In the genomic region with DNA sequence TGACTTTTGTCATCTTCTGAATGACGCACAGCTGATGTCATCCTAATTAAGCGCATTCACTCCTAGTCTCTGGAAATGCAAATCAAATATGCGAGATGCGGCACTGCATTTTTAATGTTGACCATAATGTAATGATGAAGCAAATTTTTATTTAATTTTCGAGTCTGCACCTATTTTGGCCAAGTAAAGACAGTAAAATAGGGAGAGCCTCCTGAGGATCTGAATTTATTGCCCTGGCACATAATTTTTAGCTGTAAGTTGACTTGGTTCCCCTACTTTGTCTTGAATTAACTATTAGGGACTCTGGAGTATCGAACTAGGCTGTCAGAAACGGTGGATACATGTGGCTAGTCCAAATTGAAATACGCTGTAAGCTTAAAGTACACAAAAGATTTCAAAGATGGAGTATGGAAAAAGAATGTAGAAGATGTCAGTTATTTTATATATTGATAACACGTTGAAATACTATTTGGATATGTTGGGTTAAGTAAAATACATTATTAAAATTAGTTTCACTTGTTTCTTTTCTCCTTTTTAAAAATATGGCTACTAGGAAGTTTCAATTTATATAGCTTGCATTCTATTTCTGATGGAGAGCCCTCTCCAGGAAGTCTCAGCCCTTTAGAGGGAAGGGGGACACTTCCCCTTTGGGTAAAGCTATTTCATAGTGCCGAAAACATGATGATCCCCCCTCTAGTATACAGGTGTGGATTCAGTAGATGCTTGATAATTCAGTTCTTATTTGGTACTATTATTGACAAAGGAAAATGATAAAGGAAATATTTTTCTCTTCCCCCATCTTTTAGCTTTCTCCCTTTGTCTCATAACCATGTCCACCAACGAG, we compare ENCODE assay signal across 8 cellular contexts. TPM values are rescaled to one million over a fixed set of nuclear protein-coding genes. Genes with fewer than 3 reads are reported as not detected.
DNase-seq lines count a peak whose midpoint lies in the region; ATAC-seq, FAIRE-seq and TF ChIP-seq lines count a peak whose summit lies in the region.

No MANE protein-coding gene starts in this region.

- ATAC-seq in A549 (no peak), GM18873 (IDR thresholded peaks at IDR 0.05; ENCODE audit: low FRiP score, unreplicated experiment) (no peak)
- no peak for ATAC-seq in activated naive CD8-positive, alpha-beta T cell treated with anti-CD3 and anti-CD28 coated beads, Interleukin-2, amount 50 U/mL, for 24 hours

- CTCF ChIA-PET in A549 (lab: Yijun Ruan, JAX) (interaction anchor here (1.2 to 2.0 kb wide), 3 partner anchors 17 to 164 kb away, joined by 3 to 8 read pairs (median 3); no protein-coding TSS in a partner anchor), HEK293 (lab: Yijun Ruan, JAX) (interaction anchor here (0.7 to 1.4 kb wide), 5 partner anchors 10 to 93 kb away, joined by 3 to 5 read pairs (median 4); no protein-coding TSS in a partner anchor)

- H3K4me1 ChIP-seq in A549 (peaks cover 41% of the 10 kb centered on the region), HEK293 (ENCODE audit: control insufficient read depth, insufficient read depth, low read length) (peaks cover 11% of the 10 kb centered on the region; the same call in 1 of the 2 replicates), thyroid gland (peaks cover 7 to 13% of the 10 kb centered on the region in 2 donors)

- H3K36me3 Mint-ChIP-seq in activated naive CD8-positive, alpha-beta T cell treated with anti-CD3 and anti-CD28 coated beads, Interleukin-2, amount 50 U/mL, for 24 hours (ENCODE audit: low read depth) = peaks cover 47% of the 10 kb centered on the region

- FAIRE-seq in A549 (lab: Jason Lieb, UNC) = no peak

- no peaks in the 10 kb centered on the region for H3K27me3 ChIP-seq in layer of hippocampus (ENCODE audit: control insufficient read depth, insufficient read depth, low read length)
- H3K27me3 ChIP-seq in thyroid gland = no peaks in the 10 kb centered on the region

- peaks cover 25% of the 10 kb centered on the region for H3K4me1 Mint-ChIP-seq in activated naive CD8-positive, alpha-beta T cell treated with anti-CD3 and anti-CD28 coated beads, Interleukin-2, amount 50 U/mL, for 24 hours

- H3K36me3 ChIP-seq in HEK293 (ENCODE audit: control insufficient read depth in 2 of 2, insufficient read depth in 1 of 2, low read length in 2 of 2) (peaks cover 46 to 54% of the 10 kb centered on the region in 2 experiments), thyroid gland (peaks cover 6 to 18% of the 10 kb centered on the region in 2 donors)

- 5% methylated on average over 11 of the region's 11 CpGs for WGBS in A549 (ENCODE audit: missing lambda C conversion rate)
- 20% methylated on average over 11 of the region's 11 CpGs for WGBS in thyroid gland, 2 donors

- H3K27ac ChIP-seq in A549 = peak overlapping the region; percentile 94 to 95
- peak overlapping the region; percentile 93 for H3K27ac ChIP-seq in HEK293 (ENCODE audit: extremely low read depth, low read depth, low read length)
- peak overlapping the region; percentile 64 for H3K27ac ChIP-seq in layer of hippocampus (ENCODE audit: low read depth, low read length)
- peak overlapping the region in 2 of 3 donors; percentile 56 to 77 for H3K27ac ChIP-seq in thyroid gland

- no peak for DNase-seq in A549 (ENCODE audit: low read depth in 1 of 2, low spot score in 1 of 2)
- DNase-seq in activated naive CD8-positive, alpha-beta T cell treated with anti-CD3 and anti-CD28 coated beads, Interleukin-2, amount 50 U/mL, for 24 hours = no peak
- DNase-seq in thyroid gland = no peak
- DNase-seq in nucleus accumbens (lab: John Stamatoyannopoulos, UW) = no peak
- DNase-seq in AG08395 (ENCODE audit: low spot score) = no peak

- TF ChIP-seq RAD21 in A549 (conservative IDR thresholded peaks at IDR 0.05 in 1 of 2, IDR thresholded peaks at IDR 0.05 in 1 of 2) = no peak

- peak overlapping the region; percentile 94 for H3K4me3 Mint-ChIP-seq in activated naive CD8-positive, alpha-beta T cell treated with anti-CD3 and anti-CD28 coated beads, Interleukin-2, amount 50 U/mL, for 24 hours

- peaks cover 2% of the 10 kb centered on the region for H3K27me3 Mint-ChIP-seq in activated naive CD8-positive, alpha-beta T cell treated with anti-CD3 and anti-CD28 coated beads, Interleukin-2, amount 50 U/mL, for 24 hours

- peak overlapping the region; percentile 82 for H3K4me2 ChIP-seq in A549

- H3K27ac Mint-ChIP-seq in activated naive CD8-positive, alpha-beta T cell treated with anti-CD3 and anti-CD28 coated beads, Interleukin-2, amount 50 U/mL, for 24 hours = peak overlapping the region; percentile 93

- no peaks in the 10 kb centered on the region for H3K9me3 ChIP-seq in A549
- no peaks in the 10 kb centered on the region for H3K9me3 ChIP-seq in HEK293 (ENCODE audit: control insufficient read depth, insufficient read depth, low read depth, low read length)
- H3K9me3 ChIP-seq in thyroid gland = no peaks in the 10 kb centered on the region

- H3K9me3 Mint-ChIP-seq in activated naive CD8-positive, alpha-beta T cell treated with anti-CD3 and anti-CD28 coated beads, Interleukin-2, amount 50 U/mL, for 24 hours = no peaks in the 10 kb centered on the region

- TF ChIP-seq EP300 in A549 (IDR thresholded peaks at IDR 0.05) = no peak

- TF ChIP-seq POLR2A in A549 (IDR thresholded peaks at IDR 0.05; ENCODE audit: low read length) = no peak
- TF ChIP-seq POLR2A in thyroid gland (IDR thresholded peaks at IDR 0.05) = no peak

- TF ChIP-seq CTCF in A549 (IDR thresholded peaks at IDR 0.05) = no peak
- no peak for TF ChIP-seq CTCF in HEK293 (tag by site-specific recombination; IDR thresholded peaks at IDR 0.05)
- TF ChIP-seq CTCF in thyroid gland (IDR thresholded peaks at IDR 0.05) = no peak

- H3K4me3 ChIP-seq in A549 (peak overlapping the region; percentile 91), HEK293 (ENCODE audit: low read depth, low read length) (peak overlapping the region; percentile 79), thyroid gland (replicated peaks in 1 of 3) (peak overlapping the region in 2 of 3 donors; percentile 72 to 99)

- intact Hi-C loops in thyroid gland (cut with DNase I) = loop anchor here (10.0 kb wide), 1 partner anchor 52 kb away; no protein-coding TSS in a partner anchor

- POLR2A ChIA-PET in A549 (lab: Yijun Ruan, JAX) (interaction anchor here (0.9 to 3.0 kb wide), 4 partner anchors 17 to 65 kb away, joined by 3 to 21 read pairs (median 3); partner anchors contain the start of gene C17orf58), HEK293 (lab: Yijun Ruan, JAX) (interaction anchor here (0.5 to 3.1 kb wide), 12 partner anchors 11 to 1699 kb away, joined by 3 to 40 read pairs (median 6); partner anchors contain the start of genes C17orf58 and WIPI1)

TF ChIP-seq in A549, 52 proteins besides CTCF, POLR2A, EP300 and RAD21:
- TF ChIP-seq FOSB (CRISPR knock-in tag; IDR thresholded peaks at IDR 0.05) (no peak), USF2 (IDR thresholded peaks at IDR 0.05) (no peak), FOSL2 (IDR thresholded peaks at IDR 0.05) (no peak), FOSL2 (CRISPR knock-in tag; IDR thresholded peaks at IDR 0.05) (0 out of 2 replicates have a peak, but pooled peaks have one; percentile 25)
TF ChIP-seq in A549: peak in this region for 1.

TF ChIP-seq in HEK293, 187 proteins besides CTCF, POLR2A, EP300 and RAD21 (continues in another document):
- TF ChIP-seq ZNF155 (tag by site-specific recombination; IDR thresholded peaks at IDR 0.05) = no peak
- TF ChIP-seq SP2 (tag by site-specific recombination; IDR thresholded peaks at IDR 0.05) = no peak
- no peak for TF ChIP-seq ZNF530 (tag by site-specific recombination; IDR thresholded peaks at IDR 0.05; ENCODE audit: low read depth)
- no peak for TF ChIP-seq SP3 (tag by site-specific recombination; IDR thresholded peaks at IDR 0.05)
- peak; percentile 64 for TF ChIP-seq ZBTB44 (tag by site-specific recombination; IDR thresholded peaks at IDR 0.05)
- TF ChIP-seq KLF10 (tag by site-specific recombination; IDR thresholded peaks at IDR 0.05) = 0 out of 2 replicates have a peak, but pooled peaks have one; percentile 4

RNA-seq across cellular contexts. Expression of gene KPNA2, which starts 1.0 kb away (rescaled TPM):
- polyA plus RNA-seq in A549 (2011; rRNA removed) (382 and 429 TPM in 2 replicates), A549 (2017; fragmentation: RNase III; extraction: RNeasy Plus Mini Kit Qiagen cat#74134 plus additional on column Dnase treatment) (614 to 826 TPM (median 700 TPM) in 3 replicates)
- 307 and 329 TPM in 2 replicates for polyA plus RNA-seq in A549 (2012; cell fraction: cytosol; rRNA removed)
- polyA plus RNA-seq in A549 (2012; cell fraction: nucleus; rRNA removed) = 276 and 345 TPM in 2 replicates
- polyA minus RNA-seq in A549 (2011; rRNA and poly(A)+ RNA removed) = 495 and 508 TPM in 2 replicates
- total RNA-seq in thyroid gland = 10 to 100 TPM; 13.3 to 25.8 (median 17.5) TPM

RNA-seq across cellular contexts. Expression of gene C17orf58, which starts 40.3 kb away (rescaled TPM):
- polyA plus RNA-seq in A549 (2011; rRNA removed) (18.4 and 20.0 TPM in 2 replicates), A549 (2017; fragmentation: RNase III; extraction: RNeasy Plus Mini Kit Qiagen cat#74134 plus additional on column Dnase treatment) (9.6 to 11.2 TPM (median 9.9 TPM) in 3 replicates)
- 18.1 and 22.4 TPM in 2 replicates for polyA plus RNA-seq in A549 (2012; cell fraction: cytosol; rRNA removed)
- polyA plus RNA-seq in A549 (2012; cell fraction: nucleus; rRNA removed) = 7.9 and 8.5 TPM in 2 replicates
- 8.9 and 10.0 TPM in 2 replicates for polyA minus RNA-seq in A549 (2011; rRNA and poly(A)+ RNA removed)
- total RNA-seq in thyroid gland = 10 to 100 TPM in 2 of 4 donors, 1 to 10 TPM in 2; 6.7 to 14.4 (median 10.6) TPM
